In genomic region chr7:16067695-16068094, GRCh38 we compare ENCODE assay signal across 12 cellular contexts.
DNase-seq lines count a peak whose midpoint lies in the region; ATAC-seq and TF ChIP-seq lines count a peak whose summit lies in the region.
"Had no signal": no experiment of that assay in that cellular context is flagged by ENCODE, and none has a peak within 500 bp of the region (broad histone marks: within the 10 kb centered on the region; RNA-seq: fewer than 3 reads in every experiment).

No MANE protein-coding gene starts in this region.

- no peaks in the 10 kb centered on the region for H3K4me1 Mint-ChIP-seq in natural killer cell
- H3K4me1 Mint-ChIP-seq: stimulated activated naive CD8-positive, alpha-beta T cell treated with anti-CD3 and anti-CD28 coated beads, Interleukin-15, amount 100 ng/mL, for 72 hours had no signal

- H3K4me3 Mint-ChIP-seq in natural killer cell, result no peak overlapping the region
- H3K4me3 Mint-ChIP-seq: activated T-cell treated with anti-CD3 and anti-CD28 coated beads, Interleukin-2, amount 50 U/mL, for 24 hours; immature natural killer cell; stimulated activated naive CD8-positive, alpha-beta T cell treated with anti-CD3 and anti-CD28 coated beads, Interleukin-15, amount 100 ng/mL, for 72 hours had no signal

- no peaks in the 10 kb centered on the region for H3K36me3 Mint-ChIP-seq in natural killer cell
- H3K36me3 Mint-ChIP-seq: immature natural killer cell had no signal

- ATAC-seq in Right ventricle myocardium superior (ENCODE audit: poor library complexity), result peak; percentile 57
- ATAC-seq in GM19328 (IDR thresholded peaks at IDR 0.05; ENCODE audit: unreplicated experiment), result no peak
- no peak for ATAC-seq in natural killer cell
- no peak for ATAC-seq in HG03460 (IDR thresholded peaks at IDR 0.05; ENCODE audit: unreplicated experiment)
- ATAC-seq: stimulated activated naive CD8-positive, alpha-beta T cell treated with anti-CD3 and anti-CD28 coated beads, Interleukin-15, amount 100 ng/mL, for 72 hours had no signal

- no peak for TF ChIP-seq CTCF in natural killer cell (IDR thresholded peaks at IDR 0.05)

- no peak overlapping the region for H3K27ac Mint-ChIP-seq in natural killer cell
- H3K27ac Mint-ChIP-seq: activated T-cell treated with anti-CD3 and anti-CD28 coated beads, Interleukin-2, amount 50 U/mL, for 24 hours; stimulated activated naive CD8-positive, alpha-beta T cell treated with anti-CD3 and anti-CD28 coated beads, Interleukin-15, amount 100 ng/mL, for 72 hours had no signal

- H3K27ac ChIP-seq in skeletal muscle tissue (ENCODE audit: low read depth, low read length), result peak overlapping the region; percentile 45

- H3K9me3 Mint-ChIP-seq in natural killer cell, result no peaks in the 10 kb centered on the region
- H3K9me3 Mint-ChIP-seq: activated T-cell treated with anti-CD3 and anti-CD28 coated beads, Interleukin-2, amount 50 U/mL, for 24 hours; immature natural killer cell; stimulated activated naive CD8-positive, alpha-beta T cell treated with anti-CD3 and anti-CD28 coated beads, Interleukin-15, amount 100 ng/mL, for 72 hours had no signal

- DNase-seq in NCI-H1105 (lab: John Stamatoyannopoulos, UW) (peak; percentile 52), NCI-H2171 treated with DMSO at 0.1 percent for 48 hours (lab: John Stamatoyannopoulos, UW) (peak; percentile 69), Right ventricle myocardium superior (no peak), natural killer cell (no peak), AML-193 (lab: John Stamatoyannopoulos, UW) (no peak)
- DNase-seq: activated T-cell treated with anti-CD3 and anti-CD28 coated beads, Interleukin-2, amount 50 U/mL, for 24 hours; GDM1; immature natural killer cell; stimulated activated naive CD8-positive, alpha-beta T cell treated with anti-CD3 and anti-CD28 coated beads, Interleukin-15, amount 100 ng/mL, for 72 hours had no signal

- no peaks in the 10 kb centered on the region for H3K9me3 ChIP-seq in skeletal muscle tissue (ENCODE audit: control insufficient read depth in 3 of 3, low read length in 3 of 3)

- H3K27me3 Mint-ChIP-seq in natural killer cell (ENCODE audit: low read depth in 2 of 2), result peaks cover 0 to 3% of the 10 kb centered on the region in 2 donors
- H3K27me3 Mint-ChIP-seq: stimulated activated naive CD8-positive, alpha-beta T cell treated with anti-CD3 and anti-CD28 coated beads, Interleukin-15, amount 100 ng/mL, for 72 hours had no signal

- no peaks in the 10 kb centered on the region for H3K27me3 ChIP-seq in skeletal muscle tissue (ENCODE audit: control insufficient read depth in 3 of 3, insufficient read depth in 3 of 3, low read length in 3 of 3)

- H3K4me1 ChIP-seq in skeletal muscle tissue (ENCODE audit: control insufficient read depth in 3 of 3, insufficient read depth in 3 of 3, low read length in 3 of 3), result peaks cover 3 to 17% (median 6%) of the 10 kb centered on the region in 3 donors

- no peak overlapping the region for H3K4me3 ChIP-seq in skeletal muscle tissue (ENCODE audit: low read length in 3 of 3)

- intact Hi-C loops in Right ventricle myocardium superior (cut with DNase I) (loop anchor here (5.0 to 10.0 kb wide), 2 partner anchors 233 to 380 kb away; partner anchors contain the start of gene MEOX2), natural killer cell (cut with micrococcal nuclease) (no loop called here)

- H3K9ac ChIP-seq in skeletal muscle tissue (ENCODE audit: low read depth in 1 of 3, low read length in 3 of 3), result no peak overlapping the region

- no peaks in the 10 kb centered on the region for H3K36me3 ChIP-seq in skeletal muscle tissue (ENCODE audit: control insufficient read depth in 3 of 3, insufficient read depth in 3 of 3, low read length in 3 of 3)

Comparison
In these comparisons a context has a peak if more than half of its experiments do, and no peak if none do; other contexts are left out.
1. DNase-seq: peak in NCI-H1105 (single experiment) and NCI-H2171 treated with DMSO at 0.1 percent for 48 hours (single experiment); none in Right ventricle myocardium superior (single experiment), natural killer cell (single experiment) and AML-193 (0 of 2).